Comparison of ENCODE assay signal across 12 cellular contexts in genomic region chr1:37839676-37840075, GRCh38. TPM values are rescaled to one million over a fixed set of nuclear protein-coding genes. Genes with fewer than 3 reads are reported as not detected.
DNase-seq lines count a peak whose midpoint lies in the region; ATAC-seq and TF ChIP-seq lines count a peak whose summit lies in the region.
"Had no signal": no experiment of that assay in that cellular context is flagged by ENCODE, and none has a peak within 500 bp of the region (broad histone marks: within the 10 kb centered on the region; RNA-seq: fewer than 3 reads in every experiment).

No MANE protein-coding gene starts in this region.

- ATAC-seq in stimulated activated effector memory CD8-positive, alpha-beta T cell treated with anti-CD3 and anti-CD28 coated beads, Interleukin-12 subunit alpha, Interleukin-12 subunit beta, amount 100 ng/mL, for 72 hours: no peak
- ATAC-seq: CD8-positive, alpha-beta T cell; GM23338 had no signal

- no TSS peak for BruUV-seq in Calu3 (replicated peaks; lab: Mats Ljungman, UMichigan)

- CTCF ChIA-PET in Calu3 (lab: Charles Lee): interaction anchor here (1.2 kb wide), 1 partner anchor 11 kb away, joined by 3 read pairs; no protein-coding TSS in a partner anchor

- no peak for DNase-seq in activated T-cell treated with anti-CD3 and anti-CD28 coated beads, Interleukin-2, amount 50 U/mL, for 24 hours
- no peak for DNase-seq in activated T-cell treated with anti-CD3 and anti-CD28 coated beads for 4 hours
- no peak for DNase-seq in CD14-positive monocyte (ENCODE audit: low spot score)
- DNase-seq in chondrocyte (ENCODE audit: low spot score): peak; percentile 24
- no peak for DNase-seq in stimulated activated effector memory CD8-positive, alpha-beta T cell treated with anti-CD3 and anti-CD28 coated beads, Interleukin-12 subunit alpha, Interleukin-12 subunit beta, amount 100 ng/mL, for 72 hours (ENCODE audit: low spot score in 2 of 2)
- no peak for DNase-seq in Calu3
- no peak for DNase-seq in DMS153 treated with DMSO at 0.1 percent for 48 hours (lab: John Stamatoyannopoulos, UW; ENCODE audit: unreplicated experiment)
- DNase-seq: 8988T; CD8-positive, alpha-beta T cell; DMS 273 treated with DMSO at 0.1 percent for 48 hours; HCEC 1CT had no signal

- intact Hi-C loops in CD14-positive monocyte (cut with micrococcal nuclease) (no loop called here), Calu3 (cut with micrococcal nuclease; ENCODE audit: unreplicated experiment) (no loop called here)

- H3K4me1 Mint-ChIP-seq in activated T-cell treated with anti-CD3 and anti-CD28 coated beads, Interleukin-2, amount 50 U/mL, for 24 hours (ENCODE audit: low read depth): peaks cover 12% of the 10 kb centered on the region
- H3K4me1 Mint-ChIP-seq in CD14-positive monocyte: peaks cover 18% of the 10 kb centered on the region
- H3K4me1 Mint-ChIP-seq in chondrocyte (ENCODE audit: low read depth): peaks cover 2% of the 10 kb centered on the region
- peaks cover 8% of the 10 kb centered on the region for H3K4me1 Mint-ChIP-seq in stimulated activated effector memory CD8-positive, alpha-beta T cell treated with anti-CD3 and anti-CD28 coated beads, Interleukin-12 subunit alpha, Interleukin-12 subunit beta, amount 100 ng/mL, for 72 hours
- peaks cover 10% of the 10 kb centered on the region for H3K4me1 Mint-ChIP-seq in Calu3 (ENCODE audit: low read depth, unreplicated experiment)
- H3K4me1 Mint-ChIP-seq: GM23338 had no signal

- no peaks in the 10 kb centered on the region for H3K27me3 Mint-ChIP-seq in activated T-cell treated with anti-CD3 and anti-CD28 coated beads, Interleukin-2, amount 50 U/mL, for 24 hours
- H3K27me3 Mint-ChIP-seq in CD14-positive monocyte (ENCODE audit: low read depth in 3 of 3) (peaks cover 0 to 1% (median 0%) of the 10 kb centered on the region in 3 donors), chondrocyte (ENCODE audit: low read depth) (no peaks in the 10 kb centered on the region), Calu3 (ENCODE audit: unreplicated experiment) (no peaks in the 10 kb centered on the region)

- H3K36me3 Mint-ChIP-seq in activated T-cell treated with anti-CD3 and anti-CD28 coated beads, Interleukin-2, amount 50 U/mL, for 24 hours (ENCODE audit: low read depth): peaks cover 87% of the 10 kb centered on the region
- H3K36me3 Mint-ChIP-seq in CD14-positive monocyte: peaks cover 77 to 92% of the 10 kb centered on the region in 2 donors
- peaks cover 21% of the 10 kb centered on the region for H3K36me3 Mint-ChIP-seq in chondrocyte (ENCODE audit: low read depth)
- H3K36me3 Mint-ChIP-seq in stimulated activated effector memory CD8-positive, alpha-beta T cell treated with anti-CD3 and anti-CD28 coated beads, Interleukin-12 subunit alpha, Interleukin-12 subunit beta, amount 100 ng/mL, for 72 hours: peaks cover 75% of the 10 kb centered on the region
- peaks cover 24% of the 10 kb centered on the region for H3K36me3 Mint-ChIP-seq in Calu3 (ENCODE audit: insufficient read depth, unreplicated experiment)

- no peaks in the 10 kb centered on the region for H3K9me3 Mint-ChIP-seq in activated T-cell treated with anti-CD3 and anti-CD28 coated beads, Interleukin-2, amount 50 U/mL, for 24 hours
- H3K9me3 Mint-ChIP-seq in CD14-positive monocyte: no peaks in the 10 kb centered on the region
- H3K9me3 Mint-ChIP-seq in chondrocyte (ENCODE audit: low read depth): no peaks in the 10 kb centered on the region
- no peaks in the 10 kb centered on the region for H3K9me3 Mint-ChIP-seq in stimulated activated effector memory CD8-positive, alpha-beta T cell treated with anti-CD3 and anti-CD28 coated beads, Interleukin-12 subunit alpha, Interleukin-12 subunit beta, amount 100 ng/mL, for 72 hours
- no peaks in the 10 kb centered on the region for H3K9me3 Mint-ChIP-seq in Calu3 (ENCODE audit: low read depth, unreplicated experiment)
- H3K9me3 Mint-ChIP-seq: CD8-positive, alpha-beta T cell; GM23338 had no signal

- H3K27ac Mint-ChIP-seq in activated T-cell treated with anti-CD3 and anti-CD28 coated beads, Interleukin-2, amount 50 U/mL, for 24 hours: peak overlapping the region; percentile 34
- H3K27ac Mint-ChIP-seq in CD14-positive monocyte (peak overlapping the region in 4 of 7 donors; percentile 26 to 53 (median 40)), chondrocyte (ENCODE audit: unreplicated experiment) (no peak overlapping the region), Calu3 (ENCODE audit: unreplicated experiment) (no peak overlapping the region)
- H3K27ac Mint-ChIP-seq in stimulated activated effector memory CD8-positive, alpha-beta T cell treated with anti-CD3 and anti-CD28 coated beads, Interleukin-12 subunit alpha, Interleukin-12 subunit beta, amount 100 ng/mL, for 72 hours: peak overlapping the region; percentile 13
- H3K27ac Mint-ChIP-seq: CD8-positive, alpha-beta T cell; GM23338 had no signal

- H3K4me3 Mint-ChIP-seq in activated T-cell treated with anti-CD3 and anti-CD28 coated beads, Interleukin-2, amount 50 U/mL, for 24 hours: no peak overlapping the region
- H3K4me3 Mint-ChIP-seq in CD14-positive monocyte (no peak overlapping the region), chondrocyte (ENCODE audit: unreplicated experiment) (no peak overlapping the region), Calu3 (ENCODE audit: low read depth, unreplicated experiment) (no peak overlapping the region)
- H3K4me3 Mint-ChIP-seq in stimulated activated effector memory CD8-positive, alpha-beta T cell treated with anti-CD3 and anti-CD28 coated beads, Interleukin-12 subunit alpha, Interleukin-12 subunit beta, amount 100 ng/mL, for 72 hours: no peak overlapping the region
- H3K4me3 Mint-ChIP-seq: CD8-positive, alpha-beta T cell; GM23338 had no signal

- TF ChIP-seq CTCF in CD14-positive monocyte (IDR thresholded peaks at IDR 0.05) (no peak), chondrocyte (IDR thresholded peaks at IDR 0.05) (no peak), Calu3 (IDR thresholded peaks at IDR 0.05; ENCODE audit: unreplicated experiment) (no peak)

RNA-seq across cellular contexts. Expression of gene MTF1, which starts 19.7 kb away (rescaled TPM):
- 10 to 100 TPM; 29.6 to 41.0 TPM for polyA plus RNA-seq in CD14-positive monocyte
- 14.8 to 17.3 TPM (median 17.2 TPM) in 3 replicates for total RNA-seq in chondrocyte
- total RNA-seq in Calu3 (2022): 27.1 and 34.3 TPM in 2 replicates

RNA-seq across cellular contexts. Expression of gene YRDC, which starts 31.7 kb away (rescaled TPM):
- polyA plus RNA-seq in CD14-positive monocyte: 10 to 100 TPM; 13.3 to 29.6 TPM
- total RNA-seq in chondrocyte (11.9 to 17.7 TPM (median 15.5 TPM) in 3 replicates), Calu3 (2022) (18.6 and 18.8 TPM in 2 replicates)

RNA-seq across cellular contexts. Expression of gene C1orf122, which starts 32.1 kb away (rescaled TPM):
- polyA plus RNA-seq in CD14-positive monocyte: 10 to 100 TPM; 22.9 to 29.5 TPM
- total RNA-seq in chondrocyte (72.6 to 80.0 TPM (median 76.1 TPM) in 3 replicates), Calu3 (2022) (41.3 and 43.6 TPM in 2 replicates)

RNA-seq across cellular contexts. Expression of gene MANEAL, which starts 46.0 kb away (rescaled TPM):
- under 1 TPM in 1 of 2 donors, not detected in 1; 0.56 TPM for polyA plus RNA-seq in CD14-positive monocyte
- total RNA-seq in chondrocyte: 3.9 to 4.2 TPM (median 4.0 TPM) in 3 replicates
- 28.1 and 28.6 TPM in 2 replicates for total RNA-seq in Calu3 (2022)

Comparison
In these comparisons a context has a peak if more than half of its experiments do, and no peak if none do; other contexts are left out.
1. H3K27ac Mint-ChIP-seq: peak in activated T-cell treated with anti-CD3 and anti-CD28 coated beads, Interleukin-2, amount 50 U/mL, for 24 hours (single experiment), CD14-positive monocyte (4 of 7) and stimulated activated effector memory CD8-positive, alpha-beta T cell treated with anti-CD3 and anti-CD28 coated beads, Interleukin-12 subunit alpha, Interleukin-12 subunit beta, amount 100 ng/mL, for 72 hours (single experiment); none in chondrocyte (single experiment) and Calu3 (single experiment).